In genomic region chr13:61002686-61003085, GRCh38 we compare ENCODE assay signal across 28 cellular contexts.
"Had no signal": no experiment of that assay in that cellular context is flagged by ENCODE, and none has a peak within 500 bp of the region (broad histone marks: within the 10 kb centered on the region; RNA-seq: fewer than 3 reads in every experiment).

No MANE protein-coding gene starts in this region.

- H3K27me3 ChIP-seq: pancreas, stomach, tibial artery, upper lobe of right lung had no signal

- FAIRE-seq: islet of Langerhans, pancreas, urothelium cell line had no signal

- DNase-seq: hippocampal formation; immature natural killer cell; left ventricle myocardium inferior; midbrain; mucosa of descending colon; naive thymus-derived CD4-positive, alpha-beta T cell; nucleus accumbens; pancreas; posterior cingulate gyrus; retina; right cardiac atrium; stimulated activated CD4-positive, alpha-beta T cell treated with anti-CD3 and anti-CD28 coated beads, Interleukin-12 subunit alpha, Interleukin-12 subunit beta, amount 100 ng/mL, for 4 hours; stimulated activated CD4-positive, alpha-beta T cell treated with anti-CD3 and anti-CD28 coated beads, Interleukin-15, amount 100 ng/mL, for 24 hours; stimulated activated CD4-positive, alpha-beta T cell treated with anti-CD3 and anti-CD28 coated beads, Interleukin-2, amount 100 ng/mL, for 24 hours; stimulated activated CD4-positive, alpha-beta T cell treated with anti-CD3 and anti-CD28 coated beads, Interleukin-4, amount 100 ng/mL, for 1 hour; stimulated activated naive B cell treated with anti-CD40 and anti-IgM and Interleukin-4, amounts not matched to agents 10 μg/mL and 1 μg/mL and 100 μg/mL, for 72 hours; stimulated activated naive CD8-positive, alpha-beta T cell treated with anti-CD3 and anti-CD28 coated beads, Interleukin-15, Interleukin-2, amounts not matched to agents 100 U/mL and 50 U/mL, for 24 hours; stomach; tibial artery; trophoblast cell; upper lobe of right lung had no signal

- H3K4me1 ChIP-seq: left ventricle myocardium inferior, pancreas, prostate gland, stomach, tibial artery, upper lobe of right lung had no signal

- H3K9me3 ChIP-seq: pancreas, prostate gland, thoracic aorta, tibial artery, upper lobe of right lung had no signal

- H3K27ac ChIP-seq: left ventricle myocardium inferior, pancreas, prostate gland, skin epidermis, stomach, thoracic aorta, tibial artery, upper lobe of right lung had no signal

- H3K36me3 ChIP-seq: left ventricle myocardium inferior, pancreas, prostate gland, stomach, thoracic aorta, tibial artery, upper lobe of right lung had no signal

- ATAC-seq: mucosa of descending colon; naive thymus-derived CD4-positive, alpha-beta T cell; pancreas; right cardiac atrium; sciatic nerve; stimulated activated naive B cell treated with anti-CD40 and anti-IgM and Interleukin-4, amounts not matched to agents 10 μg/mL and 1 μg/mL and 100 μg/mL, for 72 hours; stimulated activated naive CD8-positive, alpha-beta T cell treated with anti-CD3 and anti-CD28 coated beads, Interleukin-15, Interleukin-2, amounts not matched to agents 100 U/mL and 50 U/mL, for 24 hours; upper lobe of right lung had no signal

- H3K4me3 ChIP-seq: left ventricle myocardium inferior, lung, mucosa of descending colon, pancreas, prostate gland, skin epidermis, stomach, thoracic aorta, tibial artery, upper lobe of right lung had no signal
